ENCODE assay signal across 1 cellular context in the genomic region with DNA sequence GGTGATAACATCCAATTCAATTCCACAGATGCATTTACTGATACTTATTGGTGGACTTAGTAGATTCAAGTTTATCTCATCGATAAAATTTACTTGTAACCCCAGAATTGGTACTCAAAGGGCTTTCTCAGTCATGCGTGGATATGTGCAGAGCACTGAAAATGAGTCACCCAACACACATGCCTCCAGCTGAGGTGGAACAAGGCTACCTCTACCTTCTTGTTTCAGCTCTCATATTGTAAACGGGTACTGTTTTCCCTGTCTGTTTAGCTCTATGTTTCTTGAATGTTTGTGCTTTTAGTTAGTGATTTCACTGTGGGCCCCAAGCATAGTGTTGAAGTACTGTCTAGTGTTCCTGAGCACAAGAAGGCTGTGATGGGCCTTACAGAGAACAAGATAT.
TF ChIP-seq lines count a peak whose summit lies in the region.

No MANE protein-coding gene starts in this region.

TF ChIP-seq in HEK293T, 16 proteins besides CTCF, POLR2A, EP300 and RAD21:
- TF ChIP-seq SP1 (IDR thresholded peaks at IDR 0.05), result no peak
- TF ChIP-seq LEF1 (IDR thresholded peaks at IDR 0.05; ENCODE audit: borderline replicate concordance), result no peak
- no peak for TF ChIP-seq ELF4 (IDR thresholded peaks at IDR 0.05)
- TF ChIP-seq, protein P1, sequence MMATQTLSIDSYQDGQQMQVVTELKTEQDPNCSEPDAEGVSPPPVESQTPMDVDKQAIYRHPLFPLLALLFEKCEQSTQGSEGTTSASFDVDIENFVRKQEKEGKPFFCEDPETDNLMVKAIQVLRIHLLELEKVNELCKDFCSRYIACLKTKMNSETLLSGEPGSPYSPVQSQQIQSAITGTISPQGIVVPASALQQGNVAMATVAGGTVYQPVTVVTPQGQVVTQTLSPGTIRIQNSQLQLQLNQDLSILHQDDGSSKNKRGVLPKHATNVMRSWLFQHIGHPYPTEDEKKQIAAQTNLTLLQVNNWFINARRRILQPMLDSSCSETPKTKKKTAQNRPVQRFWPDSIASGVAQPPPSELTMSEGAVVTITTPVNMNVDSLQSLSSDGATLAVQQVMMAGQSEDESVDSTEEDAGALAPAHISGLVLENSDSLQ (IDR thresholded peaks at IDR 0.05), result no peak
- TF ChIP-seq SUZ12 (IDR thresholded peaks at IDR 0.05), result no peak
- no peak for TF ChIP-seq FOXA1 (IDR thresholded peaks at IDR 0.05)
- no peak for TF ChIP-seq BHLHE40 (IDR thresholded peaks at IDR 0.05; ENCODE audit: borderline replicate concordance)
- no peak for TF ChIP-seq L3MBTL2 (conservative IDR thresholded peaks at IDR 0.05)
- TF ChIP-seq CTBP1 (IDR thresholded peaks at IDR 0.05; ENCODE audit: borderline replicate concordance), result no peak
- TF ChIP-seq NFRKB (IDR thresholded peaks at IDR 0.05), result no peak
- no peak for TF ChIP-seq FOXM1 (IDR thresholded peaks at IDR 0.05; ENCODE audit: borderline replicate concordance)
- TF ChIP-seq TARDBP (IDR thresholded peaks at IDR 0.05), result no peak
- TF ChIP-seq ARNT (IDR thresholded peaks at IDR 0.05), result no peak
- TF ChIP-seq FOXK2 (IDR thresholded peaks at IDR 0.05), result no peak
- TF ChIP-seq HDGF (IDR thresholded peaks at IDR 0.05; ENCODE audit: borderline replicate concordance), result no peak
- no peak for TF ChIP-seq ZNF384 (IDR thresholded peaks at IDR 0.05)
